In genomic region chr11:45662665-45663485, GRCh38 we compare ENCODE assay signal across 8 cellular contexts. TPM values are rescaled to one million over a fixed set of nuclear protein-coding genes. Genes with fewer than 3 reads are reported as not detected.
DNase-seq lines count a peak whose midpoint lies in the region; ATAC-seq and TF ChIP-seq lines count a peak whose summit lies in the region.

No MANE protein-coding gene starts in this region.

- POLR2A ChIA-PET in HEK293T (lab: Yijun Ruan, JAX): no interaction called here

- ATAC-seq in activated naive CD4-positive, alpha-beta T cell treated with anti-CD3 and anti-CD28 coated beads, Interleukin-2, amount 50 U/mL, for 72 hours: peak; percentile 35 to 84
- ATAC-seq in HG03135 (IDR thresholded peaks at IDR 0.05; ENCODE audit: unreplicated experiment): no peak

- DNase-seq in AG08395 (ENCODE audit: low spot score) (peak; percentile 88), GOT3 (lab: John Stamatoyannopoulos, UW) (peak; percentile 48), left kidney (ENCODE audit: low read depth, low spot score) (peak; percentile 83), HEK293T (ENCODE audit: extremely low spot score) (no peak), GM19240 (ENCODE audit: insufficient read length, low spot score) (no peak), occipital lobe (lab: John Stamatoyannopoulos, UW) (no peak)
- DNase-seq in activated naive CD4-positive, alpha-beta T cell treated with anti-CD3 and anti-CD28 coated beads, Interleukin-2, amount 50 U/mL, for 72 hours (ENCODE audit: low spot score in 2 of 2): peak in 1 of 2 donors; percentile 31

- no peak overlapping the region for H3K27ac Mint-ChIP-seq in activated naive CD4-positive, alpha-beta T cell treated with anti-CD3 and anti-CD28 coated beads, Interleukin-2, amount 50 U/mL, for 72 hours

- no peaks in the 10 kb centered on the region for H3K9me3 Mint-ChIP-seq in activated naive CD4-positive, alpha-beta T cell treated with anti-CD3 and anti-CD28 coated beads, Interleukin-2, amount 50 U/mL, for 72 hours

- CTCF ChIA-PET in HEK293T (lab: Yijun Ruan, JAX): interaction anchor here (2.2 to 2.5 kb wide), 2 partner anchors 8 to 109 kb away, joined by 14 to 17 read pairs; no protein-coding TSS in a partner anchor

- no peaks in the 10 kb centered on the region for H3K36me3 Mint-ChIP-seq in activated naive CD4-positive, alpha-beta T cell treated with anti-CD3 and anti-CD28 coated beads, Interleukin-2, amount 50 U/mL, for 72 hours

TF ChIP-seq in HEK293T, 16 proteins besides CTCF, POLR2A, EP300 and RAD21:
- no peak for TF ChIP-seq ZNF384 (IDR thresholded peaks at IDR 0.05)
- TF ChIP-seq PKNOX1 (IDR thresholded peaks at IDR 0.05): no peak
- TF ChIP-seq FOXM1 (IDR thresholded peaks at IDR 0.05; ENCODE audit: borderline replicate concordance): no peak
- no peak for TF ChIP-seq FOXK2 (IDR thresholded peaks at IDR 0.05)
- no peak for TF ChIP-seq NFRKB (IDR thresholded peaks at IDR 0.05)
- TF ChIP-seq FOXA1 (IDR thresholded peaks at IDR 0.05): no peak
- no peak for TF ChIP-seq SUZ12 (IDR thresholded peaks at IDR 0.05)
- no peak for TF ChIP-seq CTBP1 (IDR thresholded peaks at IDR 0.05; ENCODE audit: borderline replicate concordance)
- TF ChIP-seq ARNT (IDR thresholded peaks at IDR 0.05): no peak
- TF ChIP-seq ELF4 (IDR thresholded peaks at IDR 0.05): no peak
- no peak for TF ChIP-seq L3MBTL2 (conservative IDR thresholded peaks at IDR 0.05)
- TF ChIP-seq LEF1 (IDR thresholded peaks at IDR 0.05; ENCODE audit: borderline replicate concordance): no peak
- TF ChIP-seq TARDBP (IDR thresholded peaks at IDR 0.05): no peak
- no peak for TF ChIP-seq HDGF (IDR thresholded peaks at IDR 0.05; ENCODE audit: borderline replicate concordance)
- TF ChIP-seq BHLHE40 (IDR thresholded peaks at IDR 0.05; ENCODE audit: borderline replicate concordance): no peak
- TF ChIP-seq SP1 (IDR thresholded peaks at IDR 0.05): no peak

RNA-seq across cellular contexts. Expression of gene CHST1, which starts 2.5 kb away (rescaled TPM):
- under 1 TPM in 1 of 2 donors, not detected in 1; 0.18 TPM for total RNA-seq in activated naive CD4-positive, alpha-beta T cell treated with anti-CD3 and anti-CD28 coated beads, Interleukin-2, amount 50 U/mL, for 72 hours
- 10.5 TPM for total RNA-seq in occipital lobe

Comparison
In these comparisons a context has a peak if more than half of its experiments do, and no peak if none do; other contexts are left out.
1. DNase-seq: peak in AG08395 (single experiment), GOT3 (single experiment) and left kidney (single experiment); none in HEK293T (single experiment), GM19240 (single experiment) and occipital lobe (single experiment).